ENCODE assay signal across 31 cellular contexts in the genomic region with DNA sequence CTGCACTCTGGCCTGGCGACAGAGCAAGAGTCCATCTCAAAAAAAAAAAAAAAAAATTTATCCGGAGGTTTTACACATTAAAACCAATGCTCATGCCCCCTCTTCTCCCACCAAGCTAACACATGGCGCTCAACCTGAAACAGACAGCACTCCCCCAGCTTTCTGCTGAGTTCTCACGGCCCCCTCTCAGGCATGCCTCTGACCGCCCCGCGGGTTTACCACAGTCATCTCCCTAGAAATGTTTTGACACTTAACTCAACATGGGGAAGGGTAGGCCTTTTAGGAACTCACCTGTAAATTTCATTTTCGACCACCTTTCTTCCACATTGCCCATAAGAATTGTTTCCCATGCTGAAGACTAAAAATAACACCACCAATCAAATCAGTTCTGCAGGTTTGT.
"Had no signal": no experiment of that assay in that cellular context is flagged by ENCODE, and none has a peak within 500 bp of the region (broad histone marks: within the 10 kb centered on the region; RNA-seq: fewer than 3 reads in every experiment).

No MANE protein-coding gene starts in this region.

- H3K4me3 Mint-ChIP-seq: activated CD4-positive, alpha-beta T cell treated with anti-CD3 and anti-CD28 coated beads, Interleukin-2, amount 10 ng/mL, durations not matched to agents 24 days and 14 days; activated CD8-positive, alpha-beta T cell treated with anti-CD3 and anti-CD28 coated beads for 36 hours; activated T-cell treated with anti-CD3 and anti-CD28 coated beads, Interleukin-2, amount 50 U/mL, for 72 hours; activated T-helper 17 cell treated with anti-CD3 and anti-CD28 coated beads, Interleukin-2, amount 50 U/mL, for 72 hours had no signal

- H3K4me1 ChIP-seq: adrenal gland, body of pancreas, Peyer's patch had no signal

- H3K9me3 ChIP-seq: adrenal gland, body of pancreas, MG63, Peyer's patch had no signal

- H3K9me3 Mint-ChIP-seq: activated CD4-positive, alpha-beta T cell treated with anti-CD3 and anti-CD28 coated beads, Interleukin-2, amount 10 ng/mL, durations not matched to agents 24 days and 14 days; activated CD8-positive, alpha-beta T cell treated with anti-CD3 and anti-CD28 coated beads for 36 hours; activated T-cell treated with anti-CD3 and anti-CD28 coated beads, Interleukin-2, amount 50 U/mL, for 72 hours; activated T-helper 17 cell treated with anti-CD3 and anti-CD28 coated beads, Interleukin-2, amount 50 U/mL, for 72 hours had no signal

- H3K27ac Mint-ChIP-seq: activated CD4-positive, alpha-beta T cell treated with anti-CD3 and anti-CD28 coated beads, Interleukin-2, amount 10 ng/mL, durations not matched to agents 24 days and 14 days; activated CD8-positive, alpha-beta T cell treated with anti-CD3 and anti-CD28 coated beads for 36 hours; activated T-cell treated with anti-CD3 and anti-CD28 coated beads, Interleukin-2, amount 50 U/mL, for 72 hours; activated T-helper 17 cell treated with anti-CD3 and anti-CD28 coated beads, Interleukin-2, amount 50 U/mL, for 72 hours had no signal

- H3K27ac ChIP-seq: adrenal gland, body of pancreas, Peyer's patch, WERI-Rb-1 had no signal

- H3K27me3 Mint-ChIP-seq: activated CD4-positive, alpha-beta T cell treated with anti-CD3 and anti-CD28 coated beads, Interleukin-2, amount 10 ng/mL, durations not matched to agents 24 days and 14 days; activated CD8-positive, alpha-beta T cell treated with anti-CD3 and anti-CD28 coated beads for 36 hours; activated T-helper 17 cell treated with anti-CD3 and anti-CD28 coated beads, Interleukin-2, amount 50 U/mL, for 72 hours had no signal

- H3K27me3 ChIP-seq: adrenal gland, body of pancreas, MG63, Peyer's patch had no signal

- H3K4me3 ChIP-seq: adrenal gland, body of pancreas, MG63, Peyer's patch had no signal

- ATAC-seq: activated CD8-positive, alpha-beta T cell treated with anti-CD3 and anti-CD28 coated beads for 36 hours; activated T-cell treated with anti-CD3 and anti-CD28 coated beads, Interleukin-2, amount 50 U/mL, for 72 hours; activated T-helper 17 cell treated with anti-CD3 and anti-CD28 coated beads, Interleukin-2, amount 50 U/mL, for 72 hours; body of pancreas; PC-3 had no signal

- DNase-seq: activated CD4-positive, alpha-beta T cell treated with anti-CD3 and anti-CD28 coated beads, Interleukin-2, amount 10 ng/mL, durations not matched to agents 24 days and 14 days; activated CD4-positive, alpha-beta T cell treated with anti-CD3 and anti-CD28 coated beads, Interleukin-2, amount 50 U/mL, for 4 hours; activated CD8-positive, alpha-beta T cell treated with anti-CD3 and anti-CD28 coated beads for 36 hours; activated effector memory CD4-positive, alpha-beta T cell treated with anti-CD3 and anti-CD28 coated beads, Interleukin-2, amount 50 U/mL, for 16 hours; activated naive CD4-positive, alpha-beta T cell; activated naive CD4-positive, alpha-beta T cell treated with anti-CD3 and anti-CD28 coated beads, Interleukin-2, amount 50 U/mL, for 16 hours; activated T-cell treated with anti-CD3 and anti-CD28 coated beads, Interleukin-2, amount 50 U/mL, for 1 hour; activated T-cell treated with anti-CD3 and anti-CD28 coated beads, Interleukin-2, amount 50 U/mL, for 72 hours; adrenal gland; body of pancreas; central memory CD4-positive, alpha-beta T cell; Karpas-422; KBM-7; MG63; NCI-H1048; NCI-H1105 treated with DMSO at 0.1 percent for 48 hours; NCI-H1436 treated with DMSO at 0.1 percent for 48 hours; NCI-H1694 treated with DMSO at 0.1 percent for 48 hours; NCI-H2029; NCI-H345; NCI-H524 treated with DMSO at 0.1 percent for 48 hours; NK-92 treated with Interleukin-12 subunit alpha and Interleukin-12 subunit beta, amount 100 ng/mL, for 24 hours; PC-3; Peyer's patch; RPMI8226; SIG-M5; SW 1271; T-helper 1 cell; T1000; WERI-Rb-1 had no signal
